In the genomic region with DNA sequence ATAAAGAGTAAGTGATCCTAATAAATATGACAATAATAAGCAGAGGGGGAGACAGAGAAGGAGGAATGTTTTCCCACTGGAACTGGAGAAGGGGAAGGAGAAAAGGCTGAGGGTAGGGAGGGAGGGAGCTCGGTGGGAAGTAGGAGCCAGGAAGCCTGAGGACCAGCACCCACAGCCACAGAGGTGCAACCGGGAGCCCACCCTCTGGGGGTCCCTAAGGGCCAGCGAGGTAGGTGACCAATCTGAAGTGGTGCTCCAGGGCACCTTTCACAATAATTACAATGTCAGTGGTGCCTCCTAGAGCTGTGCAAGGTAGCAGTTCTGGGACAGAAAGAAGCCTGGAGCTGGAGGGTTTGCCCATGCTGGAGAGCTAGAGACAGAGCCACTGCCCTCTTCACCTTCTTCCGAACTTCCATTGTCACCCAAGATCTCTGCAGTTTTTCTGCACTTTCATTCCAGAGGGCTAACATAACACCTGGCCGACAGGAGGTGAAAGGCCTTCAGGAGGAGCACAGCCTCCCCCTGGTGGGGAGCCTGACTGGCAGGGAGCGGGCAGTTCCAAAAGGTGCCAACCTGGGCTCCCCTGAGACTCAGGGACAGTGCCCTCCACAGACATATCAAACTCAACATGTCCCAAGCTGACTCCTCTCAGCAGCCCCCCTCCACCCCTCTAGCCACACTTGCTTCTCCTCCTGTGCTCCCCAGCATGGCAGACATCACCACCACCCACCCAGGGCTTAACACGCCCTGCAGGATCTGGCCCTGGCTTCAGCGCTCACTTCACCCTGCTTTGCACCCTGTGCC, we compare ENCODE assay signal across 8 cellular contexts. TPM values are rescaled to one million over a fixed set of nuclear protein-coding genes. Genes with fewer than 3 reads are reported as not detected.
DNase-seq lines count a peak whose midpoint lies in the region; ATAC-seq and TF ChIP-seq lines count a peak whose summit lies in the region.

No MANE protein-coding gene starts in this region.

- POLR2A ChIA-PET in AG04450 (lab: Yijun Ruan, JAX): interaction anchor here (1.1 kb wide), 2 partner anchors 103 to 204 kb away, joined by 3 read pairs; no protein-coding TSS in a partner anchor

- ATAC-seq in HG02798 (IDR thresholded peaks at IDR 0.05; ENCODE audit: poor library complexity, unreplicated experiment): no peak

- no peak for DNase-seq in AG04450 (ENCODE audit: low read depth, low spot score)
- peak; percentile 19 for DNase-seq in activated CD4-positive, alpha-beta T cell treated with anti-CD3 and anti-CD28 coated beads, Interleukin-2, amount 50 U/mL, for 1 hour
- DNase-seq in kidney epithelial cell (ENCODE audit: low read depth): no peak
- DNase-seq in anterior cingulate cortex (lab: John Stamatoyannopoulos, UW): no peak
- DNase-seq in GM20000 (ENCODE audit: low spot score): no peak
- no peak for DNase-seq in amniotic stem cell (lab: John Stamatoyannopoulos, UW)

- no peak overlapping the region for H3K27ac ChIP-seq in AG04450 (ENCODE audit: low read depth, low read length)

- H3K27me3 ChIP-seq in AG04450 (ENCODE audit: control insufficient read depth, insufficient read depth, low read length): no peaks in the 10 kb centered on the region
- no peaks in the 10 kb centered on the region for H3K27me3 ChIP-seq in kidney epithelial cell (ENCODE audit: control insufficient read depth, insufficient read depth, low read length)

- no peaks in the 10 kb centered on the region for H3K36me3 ChIP-seq in kidney epithelial cell (ENCODE audit: control insufficient read depth, insufficient read depth, low read length)

- peak; percentile 54 for TF ChIP-seq CTCF in AG04450 (IDR thresholded peaks at IDR 0.05; ENCODE audit: low read depth, low read length)
- peak; percentile 56; the same call in 1 of the 2 replicates for TF ChIP-seq CTCF in GM12875 (IDR thresholded peaks at IDR 0.05; ENCODE audit: borderline replicate concordance, insufficient read depth, low read depth, low read length)
- peak; percentile 81 for TF ChIP-seq CTCF in kidney epithelial cell (IDR thresholded peaks at IDR 0.05; ENCODE audit: insufficient read depth, low read length, poor library complexity, severe bottlenecking)
- no peak for TF ChIP-seq CTCF in GM20000 (IDR thresholded peaks at IDR 0.05; ENCODE audit: extremely low read depth, missing control alignments)

- H3K9me3 ChIP-seq in AG04450 (ENCODE audit: control insufficient read depth, insufficient read depth, low read length): peaks cover 22% of the 10 kb centered on the region

- H3K4me3 ChIP-seq in AG04450 (ENCODE audit: low read depth, low read length): no peak overlapping the region
- H3K4me3 ChIP-seq in GM12875 (ENCODE audit: low read depth, low read length): no peak overlapping the region
- no peak overlapping the region for H3K4me3 ChIP-seq in kidney epithelial cell (ENCODE audit: low read depth, low read length)

- CTCF ChIA-PET in AG04450 (lab: Charles Lee): interaction anchor here (1.1 to 15.3 kb wide), 4 partner anchors 189 to 435 kb away, joined by 3 to 535 read pairs (median 7); no protein-coding TSS in a partner anchor

RNA-seq across cellular contexts. Expression of a gene that starts 4.0 kb away (rescaled TPM):
- polyA plus RNA-seq in AG04450 (2011; rRNA removed): 120 and 133 TPM in 2 replicates
- 96.9 and 104 TPM in 2 replicates for polyA minus RNA-seq in AG04450 (2011; rRNA and poly(A)+ RNA removed)
- total RNA-seq in kidney epithelial cell: 40.1 and 43.9 TPM in 2 replicates

RNA-seq across cellular contexts. Expression of a gene that starts 53.9 kb away (rescaled TPM):
- polyA plus RNA-seq in AG04450 (2011; rRNA removed): 31.3 and 36.2 TPM in 2 replicates
- polyA minus RNA-seq in AG04450 (2011; rRNA and poly(A)+ RNA removed): 53.4 and 61.7 TPM in 2 replicates
- 32.9 and 41.0 TPM in 2 replicates for total RNA-seq in kidney epithelial cell
